ENCODE assay signal across 17 cellular contexts in genomic region chr4:112185334-112185733, GRCh38. TPM values are rescaled to one million over a fixed set of nuclear protein-coding genes. Genes with fewer than 3 reads are reported as not detected.
DNase-seq lines count a peak whose midpoint lies in the region; ATAC-seq, FAIRE-seq and TF ChIP-seq lines count a peak whose summit lies in the region.
"Had no signal": no experiment of that assay in that cellular context is flagged by ENCODE, and none has a peak within 500 bp of the region (broad histone marks: within the 10 kb centered on the region; RNA-seq: fewer than 3 reads in every experiment).

No MANE protein-coding gene starts in this region.

- H3K36me3 ChIP-seq in GM12878 (ENCODE audit: control insufficient read depth in 2 of 2, insufficient read depth in 2 of 2, low read length in 1 of 2), result no peaks in the 10 kb centered on the region
- H3K36me3 ChIP-seq: thyroid gland had no signal

- peak overlapping the region; percentile 6 for H3K27ac Mint-ChIP-seq in activated CD8-positive, alpha-beta T cell treated with anti-CD3 and anti-CD28 coated beads for 36 hours
- no peak overlapping the region for H3K27ac Mint-ChIP-seq in activated CD8-positive, alpha-beta T cell treated with anti-CD3 and anti-CD28 coated beads, Interleukin-2, amount 10 ng/mL, durations not matched to agents 7 days and 5 days
- H3K27ac Mint-ChIP-seq: activated CD4-positive, alpha-beta T cell treated with anti-CD3 and anti-CD28 coated beads, Interleukin-2, amount 10 ng/mL, durations not matched to agents 7 days and 5 days; IgD-negative memory B cell had no signal

- no peak for TF ChIP-seq POLR2A in GM12878 (IDR thresholded peaks at IDR 0.05; ENCODE audit: low read depth, low read length)

- no peak for DNase-seq in activated CD8-positive, alpha-beta T cell treated with anti-CD3 and anti-CD28 coated beads for 36 hours
- DNase-seq in activated CD8-positive, alpha-beta T cell treated with anti-CD3 and anti-CD28 coated beads, Interleukin-2, amount 10 ng/mL, durations not matched to agents 7 days and 5 days, result no peak
- DNase-seq in GM12878 (ENCODE audit: low read depth, low spot score) (no peak), glomerular visceral epithelial cell (ENCODE audit: extremely low spot score) (no peak), HuH-7.5 (ENCODE audit: low spot score) (no peak), right cardiac atrium (no peak)
- DNase-seq: activated CD4-positive, alpha-beta T cell treated with anti-CD3 and anti-CD28 coated beads, Interleukin-2, amount 10 ng/mL, durations not matched to agents 7 days and 5 days; activated naive CD4-positive, alpha-beta T cell treated with anti-CD3 and anti-CD28 coated beads, Interleukin-2, amount 50 U/mL, for 16 hours; left ventricle myocardium inferior; NCI-H187; NK-92 treated with Interleukin-12 subunit alpha and Interleukin-12 subunit beta, amount 100 ng/mL, for 24 hours; thyroid gland had no signal

- no peak for FAIRE-seq in GM12878 (lab: Jason Lieb, UNC)
- FAIRE-seq: TTC549 had no signal

- no peaks in the 10 kb centered on the region for H3K9me3 ChIP-seq in GM12878 (replicated peaks; ENCODE audit: control insufficient read depth, insufficient read depth, low read length)
- no peaks in the 10 kb centered on the region for H3K9me3 ChIP-seq in right cardiac atrium (ENCODE audit: control insufficient read depth, low read length)
- H3K9me3 ChIP-seq: left ventricle myocardium inferior, thyroid gland had no signal

- H3K36me3 Mint-ChIP-seq in activated CD8-positive, alpha-beta T cell treated with anti-CD3 and anti-CD28 coated beads for 36 hours (ENCODE audit: low read depth), result peaks cover 43% of the 10 kb centered on the region
- peaks cover 7% of the 10 kb centered on the region for H3K36me3 Mint-ChIP-seq in activated CD8-positive, alpha-beta T cell treated with anti-CD3 and anti-CD28 coated beads, Interleukin-2, amount 10 ng/mL, durations not matched to agents 7 days and 5 days (ENCODE audit: low read depth)
- H3K36me3 Mint-ChIP-seq: IgD-negative memory B cell had no signal

- intact Hi-C loops in activated CD8-positive, alpha-beta T cell treated with anti-CD3 and anti-CD28 coated beads for 36 hours (cut with micrococcal nuclease), result no loop called here
- intact Hi-C loops in GM12878 (cut with micrococcal nuclease; ENCODE audit: unreplicated experiment) (no loop called here), right cardiac atrium (cut with DNase I) (no loop called here)

- TF ChIP-seq CTCF in activated CD8-positive, alpha-beta T cell treated with anti-CD3 and anti-CD28 coated beads for 36 hours (IDR thresholded peaks at IDR 0.05), result no peak
- TF ChIP-seq CTCF in GM12878 (IDR thresholded peaks at IDR 0.05 in 2 of 3, conservative IDR thresholded peaks at IDR 0.05 in 1 of 3; ENCODE audit: control insufficient read depth in 2 of 3, extremely low read depth in 1 of 3, insufficient read depth in 1 of 3, low read depth in 3 of 3, low read length in 3 of 3), result no peak

- TF ChIP-seq RAD21 in GM12878 (IDR thresholded peaks at IDR 0.05; ENCODE audit: insufficient read depth, low read depth, low read length), result no peak

- no peaks in the 10 kb centered on the region for H3K4me1 ChIP-seq in GM12878 (ENCODE audit: control insufficient read depth, insufficient read depth, low read length)
- no peaks in the 10 kb centered on the region for H3K4me1 ChIP-seq in right cardiac atrium (ENCODE audit: control insufficient read depth, insufficient read depth, low read length)
- H3K4me1 ChIP-seq: thyroid gland had no signal

- no peak overlapping the region for H3K9ac ChIP-seq in GM12878 (ENCODE audit: control insufficient read depth, insufficient read depth, low read length)

- no peak overlapping the region for H3K4me3 Mint-ChIP-seq in activated CD8-positive, alpha-beta T cell treated with anti-CD3 and anti-CD28 coated beads for 36 hours
- H3K4me3 Mint-ChIP-seq in activated CD8-positive, alpha-beta T cell treated with anti-CD3 and anti-CD28 coated beads, Interleukin-2, amount 10 ng/mL, durations not matched to agents 7 days and 5 days, result no peak overlapping the region
- H3K4me3 Mint-ChIP-seq: activated CD4-positive, alpha-beta T cell treated with anti-CD3 and anti-CD28 coated beads, Interleukin-2, amount 10 ng/mL, durations not matched to agents 7 days and 5 days had no signal

- 6% methylated on average over 2 of the region's 2 CpGs for WGBS in GM12878 (ENCODE audit: insufficient coverage, insufficient replicate concordance, low lambda C conversion rate, missing lambda C conversion rate)
- 98% methylated on average over 2 of the region's 2 CpGs for WGBS in right cardiac atrium

- BruUV-seq in GM12878 (replicated peaks; lab: Mats Ljungman, UMichigan), result no TSS peak

- no peaks in the 10 kb centered on the region for H4K20me1 ChIP-seq in GM12878 (ENCODE audit: control insufficient read depth, insufficient read depth)

- no peaks in the 10 kb centered on the region for H3K9me3 Mint-ChIP-seq in activated CD8-positive, alpha-beta T cell treated with anti-CD3 and anti-CD28 coated beads for 36 hours
- H3K9me3 Mint-ChIP-seq in activated CD8-positive, alpha-beta T cell treated with anti-CD3 and anti-CD28 coated beads, Interleukin-2, amount 10 ng/mL, durations not matched to agents 7 days and 5 days (ENCODE audit: insufficient read depth), result no peaks in the 10 kb centered on the region
- H3K9me3 Mint-ChIP-seq: IgD-negative memory B cell had no signal

- CTCF ChIA-PET in activated CD8-positive, alpha-beta T cell treated with anti-CD3 and anti-CD28 coated beads for 36 hours (lab: Charles Lee), result no interaction called here
- CTCF ChIA-PET in activated CD8-positive, alpha-beta T cell treated with anti-CD3 and anti-CD28 coated beads, Interleukin-2, amount 10 ng/mL, durations not matched to agents 7 days and 5 days (lab: Charles Lee), result no interaction called here
- CTCF ChIA-PET in GM12878 (lab: Yijun Ruan, JAX), result interaction anchor here (0.6 kb wide), 1 partner anchor 36 kb away, joined by 3 read pairs; no protein-coding TSS in a partner anchor

- no peaks in the 10 kb centered on the region for H3K79me2 ChIP-seq in GM12878 (ENCODE audit: control insufficient read depth, insufficient read depth, low read length)

- H3K27me3 ChIP-seq in GM12878 (replicated peaks in 1 of 2; ENCODE audit: control insufficient read depth in 2 of 2, insufficient read depth in 2 of 2, low read length in 1 of 2), result no peaks in the 10 kb centered on the region
- H3K27me3 ChIP-seq in right cardiac atrium (ENCODE audit: control insufficient read depth, insufficient read depth), result no peaks in the 10 kb centered on the region
- H3K27me3 ChIP-seq: thyroid gland had no signal

- H3K27ac ChIP-seq in GM12878 (ENCODE audit: control insufficient read depth, insufficient read depth), result no peak overlapping the region
- H3K27ac ChIP-seq in right cardiac atrium (ENCODE audit: low read length), result no peak overlapping the region
- H3K27ac ChIP-seq: 22Rv1, left ventricle myocardium inferior, thyroid gland had no signal

- H2AFZ ChIP-seq in GM12878 (ENCODE audit: control insufficient read depth, low read depth, low read length), result peak overlapping the region; percentile 23; the same call in 1 of the 2 replicates

- RAD21 ChIA-PET in GM12878 (lab: Charles Lee; ENCODE audit: unreplicated experiment), result no interaction called here

- no peak overlapping the region for H3K4me2 ChIP-seq in GM12878 (ENCODE audit: control insufficient read depth, insufficient read depth)

- H3K4me3 ChIP-seq in GM12878 (no peak overlapping the region), right cardiac atrium (ENCODE audit: low read length) (no peak overlapping the region)
- H3K4me3 ChIP-seq: left ventricle myocardium inferior, thyroid gland had no signal

- in situ Hi-C loops in GM12878 (cut with MboI), result no loop called here

- peaks cover 37% of the 10 kb centered on the region for H3K4me1 Mint-ChIP-seq in activated CD8-positive, alpha-beta T cell treated with anti-CD3 and anti-CD28 coated beads for 36 hours (ENCODE audit: low read depth)
- H3K4me1 Mint-ChIP-seq in activated CD8-positive, alpha-beta T cell treated with anti-CD3 and anti-CD28 coated beads, Interleukin-2, amount 10 ng/mL, durations not matched to agents 7 days and 5 days (ENCODE audit: low read depth), result peaks cover 28% of the 10 kb centered on the region
- H3K4me1 Mint-ChIP-seq: IgD-negative memory B cell had no signal

- no peak for ATAC-seq in activated CD8-positive, alpha-beta T cell treated with anti-CD3 and anti-CD28 coated beads for 36 hours
- no peak for ATAC-seq in activated CD8-positive, alpha-beta T cell treated with anti-CD3 and anti-CD28 coated beads, Interleukin-2, amount 10 ng/mL, durations not matched to agents 7 days and 5 days
- peak; percentile 66 for ATAC-seq in HG02571 (IDR thresholded peaks at IDR 0.05; ENCODE audit: unreplicated experiment)
- peak; percentile 50 for ATAC-seq in HG03103 (IDR thresholded peaks at IDR 0.05; ENCODE audit: low read depth, unreplicated experiment)
- ATAC-seq in GM12878, result peak; percentile 74
- no peak for ATAC-seq in right cardiac atrium

- TF ChIP-seq EP300 in GM12878 (IDR thresholded peaks at IDR 0.05; ENCODE audit: borderline replicate concordance in 1 of 2, control insufficient read depth in 1 of 2, low read depth in 2 of 2, low read length in 2 of 2), result no peak

- POLR2A ChIA-PET in activated CD8-positive, alpha-beta T cell treated with anti-CD3 and anti-CD28 coated beads for 36 hours (lab: Charles Lee), result interaction anchor here (1.1 kb wide), 1 partner anchor 40 kb away, joined by 4 read pairs; the partner anchor contains the start of gene FAM241A
- POLR2A ChIA-PET in activated CD8-positive, alpha-beta T cell treated with anti-CD3 and anti-CD28 coated beads, Interleukin-2, amount 10 ng/mL, durations not matched to agents 7 days and 5 days (lab: Charles Lee), result no interaction called here
- POLR2A ChIA-PET in GM12878 (lab: Charles Lee), result interaction anchor here (0.7 kb wide), 1 partner anchor 346 kb away, joined by 3 read pairs; no protein-coding TSS in a partner anchor

- no peaks in the 10 kb centered on the region for H3K27me3 Mint-ChIP-seq in activated CD8-positive, alpha-beta T cell treated with anti-CD3 and anti-CD28 coated beads for 36 hours
- no peaks in the 10 kb centered on the region for H3K27me3 Mint-ChIP-seq in activated CD8-positive, alpha-beta T cell treated with anti-CD3 and anti-CD28 coated beads, Interleukin-2, amount 10 ng/mL, durations not matched to agents 7 days and 5 days (ENCODE audit: low read depth)
- H3K27me3 Mint-ChIP-seq: activated CD4-positive, alpha-beta T cell treated with anti-CD3 and anti-CD28 coated beads, Interleukin-2, amount 10 ng/mL, durations not matched to agents 7 days and 5 days; IgD-negative memory B cell had no signal

- SMC1A ChIA-PET in GM12878 (lab: Charles Lee; ENCODE audit: uncharacterized antibody, unreplicated experiment), result interaction anchor here (1.1 kb wide), 2 partner anchors 37 to 39 kb away, joined by 3 read pairs; no protein-coding TSS in a partner anchor

RNA-seq across cellular contexts. Expression of gene FAM241A, which starts 40.1 kb away (rescaled TPM):
- total RNA-seq in activated CD8-positive, alpha-beta T cell treated with anti-CD3 and anti-CD28 coated beads for 36 hours, result 1 to 10 TPM; 4.1 to 4.5 TPM
- total RNA-seq in activated CD8-positive, alpha-beta T cell treated with anti-CD3 and anti-CD28 coated beads, Interleukin-2, amount 10 ng/mL, durations not matched to agents 7 days and 5 days, result 1 to 10 TPM; 1.2 to 1.3 TPM
- total RNA-seq in GM12878 (2013; cell fraction: nucleolus; rRNA removed), result 1.1 and 1.2 TPM in 2 replicates
- 2.0 and 2.3 TPM in 2 replicates for total RNA-seq in GM12878 (2014; rRNA removed)
- total RNA-seq in GM12878 (2014; rRNA removed; fragmentation: Illumina TruSeq; extraction: Trizol), result 2.7 and 2.8 TPM in 2 replicates
- total RNA-seq in GM12878 (2021), result 2.1 and 2.2 TPM in 2 replicates
- polyA plus RNA-seq in GM12878 (2011; ENCODE audit: low read depth), result 0.54 TPM
- polyA plus RNA-seq in GM12878 (2011; rRNA removed), result 0.20 and 0.22 TPM in 2 replicates
- polyA plus RNA-seq in GM12878 (2011; cell fraction: cytosol; rRNA removed), result 0.04 and 0.07 TPM in 2 replicates
- polyA plus RNA-seq in GM12878 (2011; cell fraction: nucleus; rRNA removed), result 0.09 and 0.10 TPM in 2 replicates
- polyA plus RNA-seq in GM12878 (2012), result 1.2 and 1.3 TPM in 2 replicates
- polyA plus RNA-seq in GM12878 (2014; fragmentation: Illumina TruSeq; extraction: Trizol), result 3.2 and 4.5 TPM in 2 replicates
- polyA plus RNA-seq in GM12878 (2014; fragmentation: Nextera tagmentation; extraction: Ambion mirVana), result 1 to 10 TPM in 1 of 2 experiments, under 1 TPM in 1; 0.82 to 1.4 TPM
- polyA plus RNA-seq in GM12878 (2014; rRNA removed), result 2.0 and 2.6 TPM in 2 replicates
- 1 to 10 TPM; 7.0 to 7.5 TPM for polyA plus RNA-seq in GM12878 (2016; fragmentation: Nextera tagmentation; extraction: Ambion mirVana)
- 0.26 and 0.29 TPM in 2 replicates for polyA minus RNA-seq in GM12878 (2011; rRNA and poly(A)+ RNA removed)
- polyA minus RNA-seq in GM12878 (2011; cell fraction: cytosol; rRNA and poly(A)+ RNA removed), result not detected in 2 replicates
- polyA minus RNA-seq in GM12878 (2011; cell fraction: nucleus; rRNA and poly(A)+ RNA removed), result 0.48 and 1.1 TPM in 2 replicates
- 1 to 10 TPM; 4.8 to 7.9 (median 7.1) TPM for total RNA-seq in right cardiac atrium
- polyA plus RNA-seq in right cardiac atrium, result 6.8 TPM

RNA-seq across cellular contexts. Expression of gene AP1AR, which starts 46.3 kb away (rescaled TPM):
- 10 to 100 TPM; 15.5 to 17.7 TPM for total RNA-seq in activated CD8-positive, alpha-beta T cell treated with anti-CD3 and anti-CD28 coated beads for 36 hours
- 10 to 100 TPM; 10.9 to 13.0 TPM for total RNA-seq in activated CD8-positive, alpha-beta T cell treated with anti-CD3 and anti-CD28 coated beads, Interleukin-2, amount 10 ng/mL, durations not matched to agents 7 days and 5 days
- total RNA-seq in GM12878 (2013; cell fraction: nucleolus; rRNA removed), result 27.8 and 30.2 TPM in 2 replicates
- total RNA-seq in GM12878 (2014; rRNA removed) (16.8 and 23.2 TPM in 2 replicates), GM12878 (2014; rRNA removed; fragmentation: Illumina TruSeq; extraction: Trizol) (20.2 and 20.9 TPM in 2 replicates), GM12878 (2021) (18.2 and 19.8 TPM in 2 replicates), right cardiac atrium (10 to 100 TPM in 3 of 4 donors, 1 to 10 TPM in 1; 9.8 to 11.6 (median 10.9) TPM)
- 3.3 TPM for polyA plus RNA-seq in GM12878 (2011; ENCODE audit: low read depth)
- polyA plus RNA-seq in GM12878 (2011; rRNA removed) (29.1 and 52.5 TPM in 2 replicates), GM12878 (2014; fragmentation: Illumina TruSeq; extraction: Trizol) (14.4 and 19.7 TPM in 2 replicates), GM12878 (2014; fragmentation: Nextera tagmentation; extraction: Ambion mirVana) (1 to 10 TPM; 5.6 to 7.2 TPM), GM12878 (2014; rRNA removed) (12.9 and 14.7 TPM in 2 replicates), GM12878 (2016; fragmentation: Nextera tagmentation; extraction: Ambion mirVana) (10 to 100 TPM; 15.9 to 17.1 TPM), right cardiac atrium (6.1 TPM)
- polyA plus RNA-seq in GM12878 (2011; cell fraction: cytosol; rRNA removed), result 6.4 and 7.7 TPM in 2 replicates
- polyA plus RNA-seq in GM12878 (2011; cell fraction: nucleus; rRNA removed), result 16.9 and 21.3 TPM in 2 replicates
- 7.2 and 10.6 TPM in 2 replicates for polyA plus RNA-seq in GM12878 (2012)
- polyA minus RNA-seq in GM12878 (2011; rRNA and poly(A)+ RNA removed), result 3.8 and 6.7 TPM in 2 replicates
- polyA minus RNA-seq in GM12878 (2011; cell fraction: cytosol; rRNA and poly(A)+ RNA removed), result 10.6 and 11.9 TPM in 2 replicates
- polyA minus RNA-seq in GM12878 (2011; cell fraction: nucleus; rRNA and poly(A)+ RNA removed), result 9.9 and 13.1 TPM in 2 replicates

Comparison
In these comparisons a context has a peak if more than half of its experiments do, and no peak if none do; other contexts are left out.
1. ATAC-seq: peak in HG02571 (single experiment), HG03103 (single experiment) and GM12878 (single experiment); none in activated CD8-positive, alpha-beta T cell treated with anti-CD3 and anti-CD28 coated beads for 36 hours (single experiment), activated CD8-positive, alpha-beta T cell treated with anti-CD3 and anti-CD28 coated beads, Interleukin-2, amount 10 ng/mL, durations not matched to agents 7 days and 5 days (single experiment) and right cardiac atrium (0 of 2).